In the genomic region with DNA sequence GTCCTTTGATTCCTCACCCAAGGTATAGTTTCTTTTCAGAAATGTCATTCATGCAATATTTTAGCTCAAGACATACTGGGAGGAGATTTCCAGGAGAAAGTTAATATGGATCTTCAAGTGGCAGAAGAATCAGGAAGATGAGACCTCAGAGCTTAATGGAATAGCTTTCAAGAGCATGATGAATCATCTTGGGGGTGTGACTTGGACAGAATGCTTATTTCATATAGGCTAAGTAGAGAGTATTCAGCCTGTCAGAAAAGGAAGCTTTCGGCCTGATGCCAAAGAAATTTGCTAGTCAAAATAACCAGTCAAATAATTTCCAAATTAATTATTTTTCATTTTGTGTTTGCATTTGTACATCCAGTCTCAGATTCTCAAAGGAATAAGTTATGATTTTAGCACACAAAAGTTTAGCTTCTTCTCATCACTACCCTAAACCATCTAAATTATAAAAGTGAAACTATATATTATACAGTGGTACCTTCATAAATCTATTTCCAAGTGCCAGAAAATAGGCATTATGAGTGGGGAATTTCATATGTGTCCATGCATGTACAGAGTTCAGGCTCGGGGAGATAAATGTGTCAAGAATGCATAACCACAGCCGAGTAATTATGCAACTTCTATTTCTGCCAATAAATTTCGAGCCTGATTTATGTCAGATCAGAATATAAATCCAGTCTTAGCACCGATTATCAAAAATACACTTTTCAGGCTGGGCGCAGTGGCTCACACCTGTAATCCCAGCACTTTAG, we compare ENCODE assay signal across 21 cellular contexts. TPM values are rescaled to one million over a fixed set of nuclear protein-coding genes. Genes with fewer than 3 reads are reported as not detected.
DNase-seq lines count a peak whose midpoint lies in the region; ATAC-seq, FAIRE-seq and TF ChIP-seq lines count a peak whose summit lies in the region.
"Had no signal": no experiment of that assay in that cellular context is flagged by ENCODE, and none has a peak within 500 bp of the region (broad histone marks: within the 10 kb centered on the region; RNA-seq: fewer than 3 reads in every experiment).

No MANE protein-coding gene starts in this region.

- no peak for TF ChIP-seq EP300 in ovary (IDR thresholded peaks at IDR 0.05)

- H3K27ac Mint-ChIP-seq in astrocyte (ENCODE audit: unreplicated experiment), result no peak overlapping the region
- H3K27ac Mint-ChIP-seq in activated CD4-positive, alpha-beta memory T cell treated with anti-CD3 and anti-CD28 coated beads for 36 hours, result no peak overlapping the region
- H3K27ac Mint-ChIP-seq: activated naive CD8-positive, alpha-beta T cell treated with anti-CD3 and anti-CD28 coated beads, Interleukin-2, amount 10 ng/mL, durations not matched to agents 7 days and 5 days; naive B cell; stimulated activated effector memory CD8-positive, alpha-beta T cell treated with anti-CD3 and anti-CD28 coated beads, Interleukin-12 subunit alpha, Interleukin-12 subunit beta, amount 100 ng/mL, for 72 hours had no signal

- H3K9ac ChIP-seq in astrocyte (ENCODE audit: low read length), result no peak overlapping the region

- no peaks in the 10 kb centered on the region for H3K27me3 Mint-ChIP-seq in astrocyte (ENCODE audit: low read depth, unreplicated experiment)
- no peaks in the 10 kb centered on the region for H3K27me3 Mint-ChIP-seq in activated CD4-positive, alpha-beta memory T cell treated with anti-CD3 and anti-CD28 coated beads for 36 hours
- H3K27me3 Mint-ChIP-seq: activated naive CD8-positive, alpha-beta T cell treated with anti-CD3 and anti-CD28 coated beads, Interleukin-2, amount 10 ng/mL, durations not matched to agents 7 days and 5 days had no signal

- TF ChIP-seq POLR2A in ovary (IDR thresholded peaks at IDR 0.05), result no peak

- H3K4me1 ChIP-seq in astrocyte (ENCODE audit: insufficient read depth, low read length) (peaks cover 3% of the 10 kb centered on the region), ovary (ENCODE audit: insufficient read depth) (peaks cover 4% of the 10 kb centered on the region)
- H3K4me1 ChIP-seq: uterus had no signal

- H3K4me3 ChIP-seq in astrocyte (ENCODE audit: insufficient read depth, low read depth, low read length) (no peak overlapping the region), foreskin fibroblast (ENCODE audit: low read depth in 1 of 2, low read length in 2 of 2) (no peak overlapping the region), ovary (no peak overlapping the region)
- H3K4me3 ChIP-seq: dorsolateral prefrontal cortex, uterus had no signal

- CTCF ChIA-PET in activated CD4-positive, alpha-beta memory T cell treated with anti-CD3 and anti-CD28 coated beads for 36 hours (lab: Charles Lee), result interaction anchor here (0.6 to 11.2 kb wide), 14 partner anchors 9 to 212 kb away, joined by 3 to 110 read pairs (median 3); no protein-coding TSS in a partner anchor

- FAIRE-seq in astrocyte (lab: Jason Lieb, UNC), result no peak

- peak; percentile 41 for DNase-seq in CD1c-positive myeloid dendritic cell (ENCODE audit: extremely low spot score)
- peak; percentile 32 for DNase-seq in MV-4-11 (lab: John Stamatoyannopoulos, UW)
- peak; percentile 64 for DNase-seq in astrocyte (ENCODE audit: low read depth)
- DNase-seq in foreskin fibroblast, result peak; percentile 45 to 75
- DNase-seq in NCI-H69 (lab: John Stamatoyannopoulos, UW), result no peak
- no peak for DNase-seq in ovary
- DNase-seq in activated CD4-positive, alpha-beta memory T cell treated with anti-CD3 and anti-CD28 coated beads for 36 hours, result no peak
- DNase-seq: activated CD4-positive, alpha-beta T cell treated with anti-CD3 and anti-CD28 coated beads for 1 hour; activated naive CD8-positive, alpha-beta T cell treated with anti-CD3 and anti-CD28 coated beads, Interleukin-2, amount 10 ng/mL, durations not matched to agents 7 days and 5 days; AML-193; DMS153; dorsolateral prefrontal cortex; head of caudate nucleus; Karpas-422; naive B cell; NCI-H2029 treated with DMSO at 0.1 percent for 48 hours; retina; stimulated activated CD4-positive, alpha-beta T cell treated with anti-CD3 and anti-CD28 coated beads, Interleukin-4, amount 100 ng/mL, for 24 hours; uterus had no signal

- no peaks in the 10 kb centered on the region for H3K9me3 Mint-ChIP-seq in astrocyte (ENCODE audit: unreplicated experiment)
- no peaks in the 10 kb centered on the region for H3K9me3 Mint-ChIP-seq in activated CD4-positive, alpha-beta memory T cell treated with anti-CD3 and anti-CD28 coated beads for 36 hours
- H3K9me3 Mint-ChIP-seq: activated naive CD8-positive, alpha-beta T cell treated with anti-CD3 and anti-CD28 coated beads, Interleukin-2, amount 10 ng/mL, durations not matched to agents 7 days and 5 days; naive B cell; stimulated activated effector memory CD8-positive, alpha-beta T cell treated with anti-CD3 and anti-CD28 coated beads, Interleukin-12 subunit alpha, Interleukin-12 subunit beta, amount 100 ng/mL, for 72 hours had no signal

- no peak for TF ChIP-seq CTCF in astrocyte (IDR thresholded peaks at IDR 0.05; ENCODE audit: insufficient read depth, low read depth, low read length)
- no peak for TF ChIP-seq CTCF in foreskin fibroblast (IDR thresholded peaks at IDR 0.05; ENCODE audit: low read depth, low read length)
- no peak for TF ChIP-seq CTCF in ovary (IDR thresholded peaks at IDR 0.05)

- H3K27ac ChIP-seq in astrocyte (ENCODE audit: low read depth, low read length), result no peak overlapping the region
- H3K27ac ChIP-seq in ovary, result no peak overlapping the region
- H3K27ac ChIP-seq: dorsolateral prefrontal cortex, uterus had no signal

- POLR2A ChIA-PET in activated CD4-positive, alpha-beta memory T cell treated with anti-CD3 and anti-CD28 coated beads for 36 hours (lab: Charles Lee), result no interaction called here

- H3K27me3 ChIP-seq in astrocyte (ENCODE audit: insufficient read depth, low read length) (no peaks in the 10 kb centered on the region), ovary (no peaks in the 10 kb centered on the region)
- H3K27me3 ChIP-seq: dorsolateral prefrontal cortex, uterus had no signal

- intact Hi-C loops in ovary (cut with DNase I), result no loop called here
- intact Hi-C loops in activated CD4-positive, alpha-beta memory T cell treated with anti-CD3 and anti-CD28 coated beads for 36 hours (cut with micrococcal nuclease), result loop anchor here (5.0 kb wide), 2 partner anchors 40 to 420 kb away; a partner anchor contains a TSS

- H3K36me3 ChIP-seq in astrocyte (ENCODE audit: insufficient read depth, low read length) (no peaks in the 10 kb centered on the region), ovary (no peaks in the 10 kb centered on the region)
- H3K36me3 ChIP-seq: uterus had no signal

- no peak overlapping the region for H3K4me3 Mint-ChIP-seq in astrocyte (ENCODE audit: unreplicated experiment)
- H3K4me3 Mint-ChIP-seq in activated CD4-positive, alpha-beta memory T cell treated with anti-CD3 and anti-CD28 coated beads for 36 hours, result no peak overlapping the region
- H3K4me3 Mint-ChIP-seq: activated naive CD8-positive, alpha-beta T cell treated with anti-CD3 and anti-CD28 coated beads, Interleukin-2, amount 10 ng/mL, durations not matched to agents 7 days and 5 days; naive B cell; stimulated activated effector memory CD8-positive, alpha-beta T cell treated with anti-CD3 and anti-CD28 coated beads, Interleukin-12 subunit alpha, Interleukin-12 subunit beta, amount 100 ng/mL, for 72 hours had no signal

- no peaks in the 10 kb centered on the region for H3K79me2 ChIP-seq in astrocyte (ENCODE audit: insufficient read depth, low read length)

- no peak overlapping the region for H2AFZ ChIP-seq in astrocyte (ENCODE audit: low read depth, low read length)

- no peak for ATAC-seq in GM18517 (IDR thresholded peaks at IDR 0.05; ENCODE audit: unreplicated experiment)
- ATAC-seq: stimulated activated effector memory CD8-positive, alpha-beta T cell treated with anti-CD3 and anti-CD28 coated beads, Interleukin-12 subunit alpha, Interleukin-12 subunit beta, amount 100 ng/mL, for 72 hours had no signal

- H3K4me2 ChIP-seq in astrocyte (ENCODE audit: low read length), result no peak overlapping the region

- peaks cover 4% of the 10 kb centered on the region for H3K36me3 Mint-ChIP-seq in astrocyte (ENCODE audit: low read depth, unreplicated experiment)
- H3K36me3 Mint-ChIP-seq in activated CD4-positive, alpha-beta memory T cell treated with anti-CD3 and anti-CD28 coated beads for 36 hours, result no peaks in the 10 kb centered on the region
- H3K36me3 Mint-ChIP-seq: activated naive CD8-positive, alpha-beta T cell treated with anti-CD3 and anti-CD28 coated beads, Interleukin-2, amount 10 ng/mL, durations not matched to agents 7 days and 5 days; naive B cell; stimulated activated effector memory CD8-positive, alpha-beta T cell treated with anti-CD3 and anti-CD28 coated beads, Interleukin-12 subunit alpha, Interleukin-12 subunit beta, amount 100 ng/mL, for 72 hours had no signal

- H3K9me3 ChIP-seq in astrocyte (ENCODE audit: insufficient read depth, low read depth, low read length) (no peaks in the 10 kb centered on the region), ovary (no peaks in the 10 kb centered on the region)
- H3K9me3 ChIP-seq: uterus had no signal

- H4K20me1 ChIP-seq in astrocyte (ENCODE audit: insufficient read depth, low read length), result no peaks in the 10 kb centered on the region

- peaks cover 22% of the 10 kb centered on the region for H3K4me1 Mint-ChIP-seq in astrocyte (ENCODE audit: low read depth, unreplicated experiment)
- peaks cover 11% of the 10 kb centered on the region for H3K4me1 Mint-ChIP-seq in activated CD4-positive, alpha-beta memory T cell treated with anti-CD3 and anti-CD28 coated beads for 36 hours (ENCODE audit: low read depth)
- H3K4me1 Mint-ChIP-seq: naive B cell had no signal

- WGBS in ovary, 3 donors, result 58 to 66% (median 61%) methylated on average over 6 of the region's 6 CpGs

RNA-seq across cellular contexts. Expression of a gene that starts 27.3 kb away (rescaled TPM):
- total RNA-seq in astrocyte, result 1,834 and 1,872 TPM in 2 replicates
- 100 to 1,000 TPM; 306 to 697 (median 463) TPM for total RNA-seq in ovary
- polyA plus RNA-seq in ovary, result 100 to 1,000 TPM; 405 to 586 TPM
- 1 to 10 TPM; 7.1 to 7.5 TPM for total RNA-seq in activated CD4-positive, alpha-beta memory T cell treated with anti-CD3 and anti-CD28 coated beads for 36 hours
- total RNA-seq: activated naive CD8-positive, alpha-beta T cell treated with anti-CD3 and anti-CD28 coated beads, Interleukin-2, amount 10 ng/mL, durations not matched to agents 7 days and 5 days had no signal

Comparison
In these comparisons a context has a peak if more than half of its experiments do, and no peak if none do; other contexts are left out.
1. DNase-seq: peak in CD1c-positive myeloid dendritic cell (single experiment), MV-4-11 (single experiment), astrocyte (single experiment) and foreskin fibroblast (2 of 2); none in NCI-H69 (single experiment), ovary (0 of 5) and activated CD4-positive, alpha-beta memory T cell treated with anti-CD3 and anti-CD28 coated beads for 36 hours (single experiment).
2. RNA of a gene that starts 27.3 kb away (total RNA-seq): 1,834 to 1,872 TPM in astrocyte and 306 to 697 TPM in ovary; 7.1 to 7.5 TPM in activated CD4-positive, alpha-beta memory T cell treated with anti-CD3 and anti-CD28 coated beads for 36 hours; every median in the first group is over 10 times any median in the second.